13 cellular contexts compared by ENCODE assay signal in genomic region chr13:110957931-110958330, GRCh38. TPM values are rescaled to one million over a fixed set of nuclear protein-coding genes. Genes with fewer than 3 reads are reported as not detected.
A peak's percentile ranks its signal among the peaks of the same experiment; 100 is the strongest.
DNase-seq lines count a peak whose midpoint lies in the region; ATAC-seq, FAIRE-seq and TF ChIP-seq lines count a peak whose summit lies in the region.
"Had no signal": no experiment of that assay in that cellular context is flagged by ENCODE, and none has a peak within 500 bp of the region (broad histone marks: within the 10 kb centered on the region; RNA-seq: fewer than 3 reads in every experiment).

No MANE protein-coding gene starts in this region.

- H3K9ac ChIP-seq in astrocyte (ENCODE audit: low read length): no peak overlapping the region
- H3K9ac ChIP-seq: BLaER1 had no signal

- peaks cover 11% of the 10 kb centered on the region for H3K9me3 Mint-ChIP-seq in HFFc6
- H3K9me3 Mint-ChIP-seq in astrocyte (ENCODE audit: unreplicated experiment): peaks cover 8% of the 10 kb centered on the region

- peaks cover 7% of the 10 kb centered on the region for H3K4me1 ChIP-seq in astrocyte (ENCODE audit: insufficient read depth, low read length)
- peaks cover 20% of the 10 kb centered on the region for H3K4me1 ChIP-seq in mesodermal cell (ENCODE audit: control insufficient read depth, insufficient read depth, low read length, poor library complexity, severe bottlenecking)
- H3K4me1 ChIP-seq in gastrocnemius medialis: no peaks in the 10 kb centered on the region
- H3K4me1 ChIP-seq: Caco-2 had no signal

- H3K36me3 ChIP-seq in astrocyte (ENCODE audit: insufficient read depth, low read length): no peaks in the 10 kb centered on the region
- no peaks in the 10 kb centered on the region for H3K36me3 ChIP-seq in mesodermal cell (ENCODE audit: control insufficient read depth, insufficient read depth, low read length)
- no peaks in the 10 kb centered on the region for H3K36me3 ChIP-seq in gastrocnemius medialis
- H3K36me3 ChIP-seq: BLaER1 had no signal

- H3K27ac ChIP-seq in astrocyte (ENCODE audit: low read depth, low read length) (no peak overlapping the region), mesodermal cell (ENCODE audit: low read depth, low read length, severe bottlenecking) (peak overlapping the region; percentile 72), gastrocnemius medialis (no peak overlapping the region)
- H3K27ac ChIP-seq: BLaER1 had no signal

- ATAC-seq in gastrocnemius medialis: no peak
- ATAC-seq: GM12878 had no signal

- H3K27ac Mint-ChIP-seq in HFFc6: peak overlapping the region; percentile 87
- H3K27ac Mint-ChIP-seq in astrocyte (ENCODE audit: unreplicated experiment): peak overlapping the region; percentile 94
- H3K27ac Mint-ChIP-seq: CD8-positive, alpha-beta memory T cell; H9 had no signal

- no peak for FAIRE-seq in astrocyte (lab: Jason Lieb, UNC)
- FAIRE-seq: GM12878 had no signal

- intact Hi-C loops in gastrocnemius medialis (cut with DNase I; ENCODE audit: low total_unique reads): no loop called here

- DNase-seq in HFFc6 (no peak), astrocyte (ENCODE audit: low read depth) (no peak), gastrocnemius medialis (no peak), DMS79 (lab: John Stamatoyannopoulos, UW) (no peak)
- DNase-seq in activated CD4-positive, CD25-positive, alpha-beta regulatory T cell (lab: John Stamatoyannopoulos, UW): no peak
- DNase-seq: Caco-2; CD8-positive, alpha-beta memory T cell; DMS 273 treated with DMSO at 0.1 percent for 48 hours; GOT3; H9 had no signal

- H3K4me3 ChIP-seq in astrocyte (ENCODE audit: insufficient read depth, low read depth, low read length) (no peak overlapping the region), mesodermal cell (ENCODE audit: extremely low read depth, insufficient read depth, low read length, poor library complexity, severe bottlenecking) (no peak overlapping the region), gastrocnemius medialis (no peak overlapping the region)
- H3K4me3 ChIP-seq: BLaER1, GM12878 had no signal

- in situ Hi-C loops in gastrocnemius medialis (cut with MboI; ENCODE audit: low sequenced_read_pairs in 4 of 4): no loop called here

- no peak for TF ChIP-seq POLR2A in gastrocnemius medialis (IDR thresholded peaks at IDR 0.05)

- H3K79me2 ChIP-seq in astrocyte (ENCODE audit: insufficient read depth, low read length): no peaks in the 10 kb centered on the region

- H3K27me3 ChIP-seq in astrocyte (ENCODE audit: insufficient read depth, low read length): no peaks in the 10 kb centered on the region
- no peaks in the 10 kb centered on the region for H3K27me3 ChIP-seq in gastrocnemius medialis
- H3K27me3 ChIP-seq: BLaER1 had no signal

- H3K4me3 Mint-ChIP-seq in HFFc6 (no peak overlapping the region), astrocyte (ENCODE audit: unreplicated experiment) (no peak overlapping the region)
- H3K4me3 Mint-ChIP-seq: CD8-positive, alpha-beta memory T cell; H9 had no signal

- H3K4me2 ChIP-seq in astrocyte (ENCODE audit: low read length): no peak overlapping the region
- H3K4me2 ChIP-seq: BLaER1 had no signal

- TF ChIP-seq CTCF in HFFc6 (IDR thresholded peaks at IDR 0.05): no peak
- TF ChIP-seq CTCF in astrocyte (IDR thresholded peaks at IDR 0.05; ENCODE audit: insufficient read depth, low read depth, low read length): no peak
- TF ChIP-seq CTCF in gastrocnemius medialis (IDR thresholded peaks at IDR 0.05 in 4 of 5, conservative IDR thresholded peaks at IDR 0.05 in 1 of 5): no peak

- H4K20me1 ChIP-seq in astrocyte (ENCODE audit: insufficient read depth, low read length): no peaks in the 10 kb centered on the region
- H4K20me1 ChIP-seq: BLaER1 had no signal

- H3K36me3 Mint-ChIP-seq in HFFc6 (ENCODE audit: low read depth) (peaks cover 15% of the 10 kb centered on the region; the same call in 1 of the 2 replicates), astrocyte (ENCODE audit: low read depth, unreplicated experiment) (peaks cover 2% of the 10 kb centered on the region)
- H3K36me3 Mint-ChIP-seq: CD8-positive, alpha-beta memory T cell had no signal

- H2AFZ ChIP-seq in astrocyte (ENCODE audit: low read depth, low read length): no peak overlapping the region

- H3K27me3 Mint-ChIP-seq in HFFc6 (ENCODE audit: insufficient read depth) (no peaks in the 10 kb centered on the region; the same call in none of the 2 replicates), astrocyte (ENCODE audit: low read depth, unreplicated experiment) (no peaks in the 10 kb centered on the region)

- WGBS in mesodermal cell (ENCODE audit: insufficient coverage in 2 of 2), 2 experiments: 95 to 98% methylated on average over 5 to 6 of the region's 6 CpGs

- peaks cover 33% of the 10 kb centered on the region for H3K4me1 Mint-ChIP-seq in HFFc6 (ENCODE audit: low read depth)
- H3K4me1 Mint-ChIP-seq in astrocyte (ENCODE audit: low read depth, unreplicated experiment): peaks cover 18% of the 10 kb centered on the region
- H3K4me1 Mint-ChIP-seq: CD8-positive, alpha-beta memory T cell; H9 had no signal

- H3K9me3 ChIP-seq in astrocyte (ENCODE audit: insufficient read depth, low read depth, low read length) (no peaks in the 10 kb centered on the region), mesodermal cell (ENCODE audit: control insufficient read depth, low read length) (peaks cover 17% of the 10 kb centered on the region), gastrocnemius medialis (no peaks in the 10 kb centered on the region)

RNA-seq across cellular contexts. Expression of gene ANKRD10, which starts 43.1 kb away (rescaled TPM):
- 10 to 100 TPM; 27.1 to 37.2 (median 33.5) TPM for total RNA-seq in HFFc6 (2021; fragmentation: NEBNext Ultra II Directional; extraction: Animal tissue kit (Norgen Biotek cat#: 25700))
- total RNA-seq in astrocyte (118 and 157 TPM in 2 replicates), gastrocnemius medialis (100 to 1,000 TPM; 145 to 381 (median 164) TPM)
- 138 TPM for polyA plus RNA-seq in mesodermal cell (2013, experiment 1 of 2)
- 98.2 TPM for polyA plus RNA-seq in mesodermal cell (2013, experiment 2 of 2)
